In the genomic region with DNA sequence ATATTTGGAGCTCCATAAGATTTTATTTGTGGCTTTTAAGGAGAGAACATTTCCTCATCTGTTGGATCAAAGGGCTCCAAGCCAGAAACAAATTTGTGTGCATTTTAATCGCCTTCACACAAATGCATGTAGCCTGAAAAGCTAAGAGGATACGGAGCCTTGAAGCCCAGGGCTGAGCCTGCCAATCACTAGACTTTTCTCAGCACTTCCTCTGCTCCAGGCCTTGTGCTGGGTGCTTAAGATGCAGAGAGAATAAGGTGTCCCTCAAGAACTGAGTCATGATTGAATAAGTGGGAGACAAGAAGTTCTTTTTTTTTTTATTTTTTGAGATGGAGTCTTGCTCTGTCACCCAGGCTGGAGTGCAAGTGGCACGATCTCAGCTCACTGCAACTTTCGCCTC, we compare ENCODE assay signal across 1 cellular context.
TF ChIP-seq lines count a peak whose summit lies in the region.

No MANE protein-coding gene starts in this region.

TF ChIP-seq in WTC11, 78 proteins besides CTCF, POLR2A, EP300 and RAD21 (continued from another document):
- TF ChIP-seq, protein P1, sequence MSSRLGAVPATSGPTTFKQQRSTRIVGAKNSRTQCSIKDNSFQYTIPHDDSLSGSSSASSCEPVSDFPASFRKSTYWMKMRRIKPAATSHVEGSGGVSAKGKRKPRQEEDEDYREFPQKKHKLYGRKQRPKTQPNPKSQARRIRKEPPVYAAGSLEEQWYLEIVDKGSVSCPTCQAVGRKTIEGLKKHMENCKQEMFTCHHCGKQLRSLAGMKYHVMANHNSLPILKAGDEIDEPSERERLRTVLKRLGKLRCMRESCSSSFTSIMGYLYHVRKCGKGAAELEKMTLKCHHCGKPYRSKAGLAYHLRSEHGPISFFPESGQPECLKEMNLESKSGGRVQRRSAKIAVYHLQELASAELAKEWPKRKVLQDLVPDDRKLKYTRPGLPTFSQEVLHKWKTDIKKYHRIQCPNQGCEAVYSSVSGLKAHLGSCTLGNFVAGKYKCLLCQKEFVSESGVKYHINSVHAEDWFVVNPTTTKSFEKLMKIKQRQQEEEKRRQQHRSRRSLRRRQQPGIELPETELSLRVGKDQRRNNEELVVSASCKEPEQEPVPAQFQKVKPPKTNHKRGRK (CRISPR knock-in tag; IDR thresholded peaks at IDR 0.05; ENCODE audit: borderline replicate concordance): no peak
TF ChIP-seq in WTC11: peak in this region for 0.
